Comparison of ENCODE assay signal across 8 cellular contexts in the genomic region with DNA sequence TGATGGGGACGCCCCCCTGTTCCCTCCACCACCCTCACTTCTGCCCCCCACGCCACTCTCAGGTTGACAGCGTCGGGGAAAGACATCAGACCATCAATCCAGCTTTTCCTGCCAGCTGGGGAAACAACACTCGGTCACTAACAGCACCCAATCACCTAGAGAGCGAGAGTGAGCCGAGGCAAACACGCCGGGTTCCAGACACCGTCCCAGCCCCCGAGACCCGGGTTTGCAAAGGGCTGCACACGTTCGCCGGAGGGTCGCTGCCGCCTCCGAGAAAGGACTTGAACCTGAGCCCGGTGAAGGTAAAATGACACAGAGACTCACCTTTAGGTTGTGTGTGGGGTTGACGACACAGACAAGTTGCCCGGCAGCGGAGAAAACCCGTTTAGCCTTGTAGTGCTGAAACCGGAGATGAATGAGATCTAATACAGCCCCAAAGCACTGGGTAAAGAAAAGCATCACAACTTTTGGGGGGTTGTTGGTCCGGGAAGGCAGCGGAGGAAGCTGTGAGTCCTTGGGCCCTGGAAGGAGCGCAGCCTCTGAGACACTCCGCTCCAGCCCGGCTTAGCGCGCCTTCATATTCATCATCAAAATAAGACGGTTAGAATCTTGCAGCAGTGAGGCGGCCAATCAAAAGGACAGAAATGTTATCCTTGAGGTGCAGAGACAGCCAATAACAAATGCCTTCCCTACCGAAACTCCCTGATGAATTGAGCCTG. TPM values are rescaled to one million over a fixed set of nuclear protein-coding genes. Genes with fewer than 3 reads are reported as not detected.
DNase-seq lines count a peak whose midpoint lies in the region; ATAC-seq and TF ChIP-seq lines count a peak whose summit lies in the region.

SIAH3 (minus strand) TSS at position 583 of the 719 bp plus-strand sequence; CDS start at position 459, 124 bp downstream.

- H3K4me3 ChIP-seq in BE2C (ENCODE audit: low read depth, low read length), result peak within 1 kb of the TSS; percentile 45
- peak within 1 kb of the TSS; percentile 1 to 37 (median 26) for H3K4me3 ChIP-seq in Peyer's patch

- ATAC-seq in GM18909 (IDR thresholded peaks at IDR 0.05; ENCODE audit: poor library complexity, unreplicated experiment), result no peak

- H3K9me3 Mint-ChIP-seq in chondrocyte (ENCODE audit: low read depth) (peaks cover 10% of the 10 kb centered on the region), type B pancreatic cell (peaks cover 6% of the 10 kb centered on the region)

- DNase-seq in BE2C, result no peak
- peak in 2 of 3 donors; percentile 18 to 47 for DNase-seq in Peyer's patch
- DNase-seq in chondrocyte (ENCODE audit: low spot score), result no peak
- DNase-seq in midbrain (lab: John Stamatoyannopoulos, UW), result peak; percentile 7
- no peak for DNase-seq in type B pancreatic cell (ENCODE audit: extremely low spot score, unreplicated experiment)
- DNase-seq in NAMALWA (ENCODE audit: low spot score), result no peak
- no peak for DNase-seq in DMS153 (lab: John Stamatoyannopoulos, UW)

- no peak for TF ChIP-seq CTCF in BE2C (IDR thresholded peaks at IDR 0.05; ENCODE audit: low read depth, low read length)
- TF ChIP-seq CTCF in Peyer's patch (IDR thresholded peaks at IDR 0.05), result no peak
- no peak for TF ChIP-seq CTCF in chondrocyte (IDR thresholded peaks at IDR 0.05)
- TF ChIP-seq CTCF in type B pancreatic cell (conservative IDR thresholded peaks at IDR 0.05), result no peak

- H3K4me1 ChIP-seq in BE2C (no peaks in the 10 kb centered on the region), Peyer's patch (peaks cover 0 to 7% (median 0%) of the 10 kb centered on the region in 4 donors)

- H3K4me3 Mint-ChIP-seq in chondrocyte (ENCODE audit: unreplicated experiment) (peak within 1 kb of the TSS; percentile 74), type B pancreatic cell (peak within 1 kb of the TSS; percentile 89)

- H3K27me3 ChIP-seq in BE2C (peaks cover 52% of the 10 kb centered on the region), Peyer's patch (no peaks in the 10 kb centered on the region)

- H3K27ac ChIP-seq in Peyer's patch, result no peak within 1 kb of the TSS

- H3K27ac Mint-ChIP-seq in chondrocyte (ENCODE audit: unreplicated experiment), result no peak within 1 kb of the TSS
- peak within 1 kb of the TSS; percentile 51 for H3K27ac Mint-ChIP-seq in type B pancreatic cell

- H3K9me3 ChIP-seq in BE2C, result no peaks in the 10 kb centered on the region
- H3K9me3 ChIP-seq in Peyer's patch, result no peaks in the 10 kb centered on the region

- H3K36me3 Mint-ChIP-seq in chondrocyte (ENCODE audit: low read depth), result no peaks in the 10 kb centered on the region
- no peaks in the 10 kb centered on the region for H3K36me3 Mint-ChIP-seq in type B pancreatic cell

- no peaks in the 10 kb centered on the region for H3K36me3 ChIP-seq in BE2C
- no peaks in the 10 kb centered on the region for H3K36me3 ChIP-seq in Peyer's patch

- H3K27me3 Mint-ChIP-seq in chondrocyte (ENCODE audit: low read depth) (peaks cover 33% of the 10 kb centered on the region), type B pancreatic cell (peaks cover 69% of the 10 kb centered on the region)

- TF ChIP-seq POLR2A in Peyer's patch (IDR thresholded peaks at IDR 0.05), result no peak

- H3K4me1 Mint-ChIP-seq in chondrocyte (ENCODE audit: low read depth) (peaks cover 19% of the 10 kb centered on the region), type B pancreatic cell (ENCODE audit: unreplicated experiment) (peaks cover 23% of the 10 kb centered on the region)

RNA-seq across cellular contexts. Expression of gene SIAH3, which starts in this region (rescaled TPM):
- 0.06 TPM for polyA plus RNA-seq in BE2C (2012; ENCODE audit: insufficient read depth, insufficient read length, low read depth)
- not detected for total RNA-seq in Peyer's patch
- 0.02 TPM in 1 of 3 replicates, not detected in the others for total RNA-seq in chondrocyte
- total RNA-seq in type B pancreatic cell (ENCODE audit: low replicate concordance), result 0.05 and 0.53 TPM in 2 replicates

Comparison
In these comparisons a context has a peak if more than half of its experiments do, and no peak if none do; other contexts are left out.
1. Peak in DNase-seq and H3K4me3 ChIP-seq in Peyer's patch; RNA of the gene not detected or under 1 TPM.